1 cellular context compared by ENCODE assay signal in genomic region chr2:102020596-102021170, GRCh38.
TF ChIP-seq lines count a peak whose summit lies in the region.

No MANE protein-coding gene starts in this region.

TF ChIP-seq in IMR-90, 13 proteins besides CTCF, POLR2A, EP300 and RAD21 (continued from another document):
- TF ChIP-seq CHD1 (IDR thresholded peaks at IDR 0.05; ENCODE audit: low read depth, low read length), result peak; percentile 81; the same call in 1 of the 2 replicates
- 0 out of 2 replicates have a peak, but pooled peaks have one; percentile 18 for TF ChIP-seq RFX5 (IDR thresholded peaks at IDR 0.05; ENCODE audit: low read depth, low read length)
- TF ChIP-seq MXI1 (IDR thresholded peaks at IDR 0.05; ENCODE audit: borderline replicate concordance, low read depth, low read length), result peak; percentile 26; the same call in 1 of the 2 replicates
- peak; percentile 32; the same call in 1 of the 2 replicates for TF ChIP-seq MAZ (IDR thresholded peaks at IDR 0.05; ENCODE audit: borderline replicate concordance, low read depth, low read length)
- no peak for TF ChIP-seq CEBPB (IDR thresholded peaks at IDR 0.05; ENCODE audit: low read depth, low read length)
TF ChIP-seq in IMR-90: peak in this region for 5.
